Comparison of ENCODE assay signal across 11 cellular contexts in the genomic region with DNA sequence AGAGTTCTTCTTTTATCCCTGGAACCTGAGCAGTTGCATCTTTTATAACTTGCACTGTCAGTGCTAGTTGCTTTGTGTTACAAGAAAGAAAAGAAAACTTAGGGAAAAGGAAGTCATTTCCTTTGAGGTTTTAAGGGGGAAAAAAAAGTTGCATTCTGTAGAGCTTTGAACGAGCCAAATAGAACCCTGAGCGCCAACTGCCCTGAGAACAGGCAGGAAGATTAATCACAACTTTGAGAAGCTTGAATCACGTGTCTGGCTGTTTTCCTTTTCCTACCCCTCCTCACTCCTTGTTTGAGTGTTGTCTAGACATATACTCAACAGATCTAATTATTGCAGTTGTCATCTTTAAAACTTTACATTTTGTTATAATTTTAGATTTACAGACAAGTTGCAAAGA. TPM values are rescaled to one million over a fixed set of nuclear protein-coding genes. Genes with fewer than 3 reads are reported as not detected.
DNase-seq lines count a peak whose midpoint lies in the region; ATAC-seq and TF ChIP-seq lines count a peak whose summit lies in the region.
"Had no signal": no experiment of that assay in that cellular context is flagged by ENCODE, and none has a peak within 500 bp of the region (broad histone marks: within the 10 kb centered on the region; RNA-seq: fewer than 3 reads in every experiment).

No MANE protein-coding gene starts in this region.

- ATAC-seq in natural killer cell treated with Interleukin-12 subunit alpha and Interleukin-12 subunit beta and Interleukin-15 and Interleukin-18, amount 100 ng/mL, for 72 hours: no peak
- no peak for ATAC-seq in GM19328 (IDR thresholded peaks at IDR 0.05; ENCODE audit: unreplicated experiment)

- no peaks in the 10 kb centered on the region for H3K27me3 ChIP-seq in BE2C
- H3K27me3 ChIP-seq: hepatocyte, sigmoid colon had no signal

- H3K36me3 ChIP-seq in BE2C: peaks cover 5% of the 10 kb centered on the region; the same call in 1 of the 2 replicates
- H3K36me3 ChIP-seq: sigmoid colon had no signal

- peaks cover 48 to 76% of the 10 kb centered on the region in 2 donors for H3K4me1 Mint-ChIP-seq in natural killer cell treated with Interleukin-12 subunit alpha and Interleukin-12 subunit beta and Interleukin-15 and Interleukin-18, amount 100 ng/mL, for 72 hours (ENCODE audit: low read depth in 2 of 2)

- no peak overlapping the region for H3K4me3 ChIP-seq in NB4 (ENCODE audit: low read depth, low read length)
- no peak overlapping the region for H3K4me3 ChIP-seq in BE2C (ENCODE audit: low read depth, low read length)
- H3K4me3 ChIP-seq: hepatocyte, PC-9, sigmoid colon had no signal

- H3K4me1 ChIP-seq in BE2C: no peaks in the 10 kb centered on the region

- TF ChIP-seq POLR2A in NB4 (IDR thresholded peaks at IDR 0.05; ENCODE audit: extremely low read depth, insufficient read length): no peak

- H3K27ac Mint-ChIP-seq in natural killer cell treated with Interleukin-12 subunit alpha and Interleukin-12 subunit beta and Interleukin-15 and Interleukin-18, amount 100 ng/mL, for 72 hours: peak overlapping the region; percentile 70 to 75

- H3K9me3 Mint-ChIP-seq in natural killer cell treated with Interleukin-12 subunit alpha and Interleukin-12 subunit beta and Interleukin-15 and Interleukin-18, amount 100 ng/mL, for 72 hours: no peaks in the 10 kb centered on the region

- H3K9me3 ChIP-seq in BE2C: no peaks in the 10 kb centered on the region
- H3K9me3 ChIP-seq: sigmoid colon had no signal

- peaks cover 11% of the 10 kb centered on the region for H3K36me3 Mint-ChIP-seq in natural killer cell treated with Interleukin-12 subunit alpha and Interleukin-12 subunit beta and Interleukin-15 and Interleukin-18, amount 100 ng/mL, for 72 hours

- DNase-seq in GDM1 (lab: John Stamatoyannopoulos, UW): peak; percentile 32
- DNase-seq in NB4 (ENCODE audit: low read depth): peak; percentile 45
- peak; percentile 10 for DNase-seq in effector CD4-positive, alpha-beta T cell
- DNase-seq in natural killer cell treated with Interleukin-12 subunit alpha and Interleukin-12 subunit beta and Interleukin-15 and Interleukin-18, amount 100 ng/mL, for 72 hours (ENCODE audit: low spot score): no peak
- DNase-seq in NK-92 treated with Interleukin-12 subunit alpha and Interleukin-12 subunit beta, amount 100 ng/mL, for 24 hours (lab: John Stamatoyannopoulos, UW): no peak
- DNase-seq in BE2C: no peak
- DNase-seq: H7, PC-9, sigmoid colon had no signal

- H3K27me3 Mint-ChIP-seq in natural killer cell treated with Interleukin-12 subunit alpha and Interleukin-12 subunit beta and Interleukin-15 and Interleukin-18, amount 100 ng/mL, for 72 hours: no peaks in the 10 kb centered on the region

- TF ChIP-seq CTCF in NB4 (IDR thresholded peaks at IDR 0.05; ENCODE audit: low read depth, low read length) (no peak), BE2C (IDR thresholded peaks at IDR 0.05; ENCODE audit: low read depth, low read length) (no peak)

- peak overlapping the region; percentile 64 for H3K4me3 Mint-ChIP-seq in natural killer cell treated with Interleukin-12 subunit alpha and Interleukin-12 subunit beta and Interleukin-15 and Interleukin-18, amount 100 ng/mL, for 72 hours

RNA-seq across cellular contexts. Expression of a gene that starts 12.5 kb away (rescaled TPM):
- 100 to 1,000 TPM in 1 of 2 donors, 10 to 100 TPM in 1; 81.7 to 156 TPM for total RNA-seq in natural killer cell treated with Interleukin-12 subunit alpha and Interleukin-12 subunit beta and Interleukin-15 and Interleukin-18, amount 100 ng/mL, for 72 hours
- polyA plus RNA-seq in BE2C (2012; ENCODE audit: insufficient read depth, insufficient read length, low read depth): 25.5 TPM

Comparison
In these comparisons a context has a peak if more than half of its experiments do, and no peak if none do; other contexts are left out.
1. DNase-seq: peak in GDM1 (single experiment), NB4 (single experiment) and effector CD4-positive, alpha-beta T cell (single experiment); none in natural killer cell treated with Interleukin-12 subunit alpha and Interleukin-12 subunit beta and Interleukin-15 and Interleukin-18, amount 100 ng/mL, for 72 hours (single experiment), NK-92 treated with Interleukin-12 subunit alpha and Interleukin-12 subunit beta, amount 100 ng/mL, for 24 hours (single experiment) and BE2C (single experiment).